35 cellular contexts compared by ENCODE assay signal in genomic region chr1:54853096-54853792, GRCh38. TPM values are rescaled to one million over a fixed set of nuclear protein-coding genes. Genes with fewer than 3 reads are reported as not detected.
"Had no signal": no experiment of that assay in that cellular context is flagged by ENCODE, and none has a peak within 500 bp of the region (broad histone marks: within the 10 kb centered on the region; RNA-seq: fewer than 3 reads in every experiment).

No MANE protein-coding gene starts in this region.

- H3K9me3 ChIP-seq: body of pancreas, esophagus squamous epithelium, gastroesophageal sphincter, heart right ventricle had no signal

- H3K4me3 ChIP-seq: body of pancreas, cardiac muscle cell, coronary artery, esophagus squamous epithelium, gastroesophageal sphincter, heart right ventricle had no signal

- FAIRE-seq: endometrium, endothelial cell of umbilical vein had no signal

- ATAC-seq: activated CD4-positive, CD25-positive, alpha-beta regulatory T cell treated with anti-CD3 and anti-CD28 coated beads, Interleukin-2, amount 50 U/mL, for 24 hours; activated CD8-positive, alpha-beta memory T cell treated with anti-CD3 and anti-CD28 coated beads, Interleukin-2, amount 10 ng/mL, durations not matched to agents 7 days and 5 days; activated CD8-positive, alpha-beta T cell treated with anti-CD3 and anti-CD28 coated beads, Interleukin-2, amount 10 ng/mL, durations not matched to agents 7 days and 5 days; activated T-cell treated with anti-CD3 and anti-CD28 coated beads, Interleukin-2, amount 50 U/mL, for 4 hours; activated T-helper 17 cell treated with anti-CD3 and anti-CD28 coated beads, Interleukin-2, amount 50 U/mL, for 72 hours; body of pancreas; gastroesophageal sphincter; heart right ventricle; T-helper 17 cell had no signal

- H3K27me3 ChIP-seq: body of pancreas, cardiac muscle cell, esophagus squamous epithelium, gastroesophageal sphincter, heart right ventricle had no signal

- DNase-seq: activated B cell treated with CpG ODN at 0.5 μM for 24 hours; activated CD4-positive, alpha-beta memory T cell treated with anti-CD3 and anti-CD28 coated beads for 36 hours; activated CD4-positive, alpha-beta T cell treated with anti-CD3 and anti-CD28 coated beads, Interleukin-2, amount 10 ng/mL, durations not matched to agents 24 days and 14 days; activated CD8-positive, alpha-beta memory T cell treated with anti-CD3 and anti-CD28 coated beads, Interleukin-2, amount 10 ng/mL, durations not matched to agents 7 days and 5 days; activated CD8-positive, alpha-beta T cell treated with anti-CD3 and anti-CD28 coated beads, Interleukin-2, amount 10 ng/mL, durations not matched to agents 7 days and 5 days; activated effector memory CD4-positive, alpha-beta T cell treated with Interleukin-2 at 50 U/mL for 16 hours; activated gamma-delta T cell treated with Interleukin-2 at 50 U/mL for 16 hours; activated naive CD4-positive, alpha-beta T cell treated with anti-CD3 and anti-CD28 coated beads, Interleukin-2, amount 50 U/mL, for 16 hours; activated naive CD4-positive, alpha-beta T cell treated with Interleukin-2 at 50 U/mL for 16 hours; activated T-cell treated with anti-CD3 and anti-CD28 coated beads, Interleukin-2, amount 50 U/mL, for 4 hours; amygdala; aorta; body of pancreas; central memory CD4-positive, alpha-beta T cell; cerebellar nuclear complex; effector CD8-positive, alpha-beta T cell; esophagus squamous epithelium; foreskin melanocyte; heart right ventricle; T-helper 1 cell; T-helper 17 cell; T1000; WERI-Rb-1 had no signal

- H3K27ac ChIP-seq: body of pancreas, cardiac muscle cell, coronary artery, epithelial cell of prostate, gastroesophageal sphincter, heart right ventricle, WERI-Rb-1 had no signal

RNA-seq across cellular contexts. Expression of gene TTC22, which starts 52.1 kb away (rescaled TPM):
- total RNA-seq: cardiac muscle cell, dermis microvascular lymphatic vessel endothelial cell, endothelial cell of umbilical vein, fibroblast of lung, fibroblast of villous mesenchyme, glomerular endothelial cell had no signal
- polyA plus RNA-seq: cardiac muscle cell, endothelial cell of umbilical vein, fibroblast of lung had no signal
